ENCODE assay signal across 25 cellular contexts in genomic region chr1:94194079-94194478, GRCh38. TPM values are rescaled to one million over a fixed set of nuclear protein-coding genes. Genes with fewer than 3 reads are reported as not detected.
DNase-seq lines count a peak whose midpoint lies in the region; ATAC-seq, FAIRE-seq and TF ChIP-seq lines count a peak whose summit lies in the region.
"Had no signal": no experiment of that assay in that cellular context is flagged by ENCODE, and none has a peak within 500 bp of the region (broad histone marks: within the 10 kb centered on the region; RNA-seq: fewer than 3 reads in every experiment).

No MANE protein-coding gene starts in this region.

- in situ Hi-C loops in GM12878 (cut with MboI): no loop called here

- no peak for TF ChIP-seq CTCF in left ventricle myocardium inferior (IDR thresholded peaks at IDR 0.05; ENCODE audit: borderline replicate concordance)
- no peak for TF ChIP-seq CTCF in GM12878 (IDR thresholded peaks at IDR 0.05 in 2 of 3, conservative IDR thresholded peaks at IDR 0.05 in 1 of 3; ENCODE audit: control insufficient read depth in 2 of 3, extremely low read depth in 1 of 3, insufficient read depth in 1 of 3, low read depth in 3 of 3, low read length in 3 of 3)
- TF ChIP-seq CTCF in osteocyte (IDR thresholded peaks at IDR 0.05): no peak
- no peak for TF ChIP-seq CTCF in type B pancreatic cell (conservative IDR thresholded peaks at IDR 0.05)

- BruUV-seq in GM12878 (replicated peaks; lab: Mats Ljungman, UMichigan): no TSS peak

- RAD21 ChIA-PET in GM12878 (lab: Charles Lee; ENCODE audit: unreplicated experiment): no interaction called here

- H3K36me3 Mint-ChIP-seq in osteocyte (ENCODE audit: unreplicated experiment) (peaks cover 68% of the 10 kb centered on the region), type B pancreatic cell (peaks cover 34% of the 10 kb centered on the region)
- H3K36me3 Mint-ChIP-seq: CD14-positive monocyte; CD8-positive, alpha-beta memory T cell had no signal

- H3K4me3 Mint-ChIP-seq in osteocyte (ENCODE audit: unreplicated experiment): no peak overlapping the region
- no peak overlapping the region for H3K4me3 Mint-ChIP-seq in type B pancreatic cell
- H3K4me3 Mint-ChIP-seq: CD4-positive, alpha-beta T cell; CD8-positive, alpha-beta memory T cell; GM23338; H9; HFFc6 had no signal

- H3K36me3 ChIP-seq in left ventricle myocardium inferior (peaks cover 26% of the 10 kb centered on the region), GM12878 (ENCODE audit: control insufficient read depth in 2 of 2, insufficient read depth in 2 of 2, low read length in 1 of 2) (no peaks in the 10 kb centered on the region)
- H3K36me3 ChIP-seq: BE2C; BLaER1 treated with 17β-estradiol and CSF1 and Interleukin-3, amounts not matched to agents 10 nM and 100 nM had no signal

- no peak overlapping the region for H3K9ac ChIP-seq in GM12878 (ENCODE audit: control insufficient read depth, insufficient read depth, low read length)
- H3K9ac ChIP-seq: BLaER1 treated with 17β-estradiol and CSF1 and Interleukin-3, amounts not matched to agents 10 nM and 100 nM had no signal

- FAIRE-seq in GM12878 (lab: Jason Lieb, UNC): no peak
- FAIRE-seq: A204.1, D721Med, GM12892 had no signal

- no peaks in the 10 kb centered on the region for H4K20me1 ChIP-seq in GM12878 (ENCODE audit: control insufficient read depth, insufficient read depth)
- H4K20me1 ChIP-seq: BLaER1 treated with 17β-estradiol and CSF1 and Interleukin-3, amounts not matched to agents 10 nM and 100 nM had no signal

- peak overlapping the region; percentile 50 for H3K27ac Mint-ChIP-seq in osteocyte (ENCODE audit: unreplicated experiment)
- peak overlapping the region; percentile 36 for H3K27ac Mint-ChIP-seq in type B pancreatic cell
- H3K27ac Mint-ChIP-seq: CD14-positive monocyte; CD4-positive, alpha-beta T cell; CD8-positive, alpha-beta memory T cell; GM23338; H9 had no signal

- no peak for DNase-seq in left ventricle myocardium inferior
- DNase-seq in Right ventricle myocardium superior: no peak
- DNase-seq in GM12878 (ENCODE audit: low read depth, low spot score): no peak
- no peak for DNase-seq in osteocyte (ENCODE audit: extremely low spot score, unreplicated experiment)
- no peak for DNase-seq in type B pancreatic cell (ENCODE audit: extremely low spot score, unreplicated experiment)
- DNase-seq in anterior cingulate cortex (lab: John Stamatoyannopoulos, UW): no peak
- DNase-seq in SHP77 treated with DMSO at 0.1 percent for 48 hours (lab: John Stamatoyannopoulos, UW): no peak
- DNase-seq: AML-193; BE2C; CD4-positive, alpha-beta T cell; CD8-positive, alpha-beta memory T cell; DMS 273 treated with DMSO at 0.1 percent for 48 hours; DMS79; EL; GDM1; H9; HFFc6 had no signal

- H3K9me3 Mint-ChIP-seq in osteocyte (ENCODE audit: unreplicated experiment) (no peaks in the 10 kb centered on the region), type B pancreatic cell (no peaks in the 10 kb centered on the region)
- H3K9me3 Mint-ChIP-seq: CD4-positive, alpha-beta T cell; CD8-positive, alpha-beta memory T cell; GM23338; H9; HFFc6 had no signal

- H3K9me3 ChIP-seq in left ventricle myocardium inferior (replicated peaks): no peaks in the 10 kb centered on the region
- H3K9me3 ChIP-seq in GM12878 (replicated peaks; ENCODE audit: control insufficient read depth, insufficient read depth, low read length): no peaks in the 10 kb centered on the region
- H3K9me3 ChIP-seq: BE2C; BLaER1 treated with 17β-estradiol and CSF1 and Interleukin-3, amounts not matched to agents 10 nM and 100 nM had no signal

- POLR2A ChIA-PET in GM12878 (lab: Charles Lee): no interaction called here

- no peak overlapping the region for H2AFZ ChIP-seq in GM12878 (ENCODE audit: control insufficient read depth, low read depth, low read length)
- H2AFZ ChIP-seq: GM23338 had no signal

- no peaks in the 10 kb centered on the region for H3K27me3 Mint-ChIP-seq in osteocyte (ENCODE audit: unreplicated experiment)
- H3K27me3 Mint-ChIP-seq in type B pancreatic cell: no peaks in the 10 kb centered on the region

- ATAC-seq in Right ventricle myocardium superior (ENCODE audit: poor library complexity) (no peak), GM12878 (no peak), GM21723 (IDR thresholded peaks at IDR 0.05; ENCODE audit: unreplicated experiment) (no peak)
- ATAC-seq: GM23338 had no signal

- no peak for TF ChIP-seq EP300 in GM12878 (IDR thresholded peaks at IDR 0.05; ENCODE audit: borderline replicate concordance in 1 of 2, control insufficient read depth in 1 of 2, low read depth in 2 of 2, low read length in 2 of 2)

- H3K79me2 ChIP-seq in GM12878 (ENCODE audit: control insufficient read depth, insufficient read depth, low read length): no peaks in the 10 kb centered on the region

- no peak overlapping the region for H3K4me2 ChIP-seq in GM12878 (ENCODE audit: control insufficient read depth, insufficient read depth)
- H3K4me2 ChIP-seq: BLaER1 treated with 17β-estradiol and CSF1 and Interleukin-3, amounts not matched to agents 10 nM and 100 nM; GM23338 had no signal

- H3K4me1 ChIP-seq in left ventricle myocardium inferior (peaks cover 86% of the 10 kb centered on the region), GM12878 (ENCODE audit: control insufficient read depth, insufficient read depth, low read length) (no peaks in the 10 kb centered on the region)
- H3K4me1 ChIP-seq: BE2C; BLaER1 treated with 17β-estradiol and CSF1 and Interleukin-3, amounts not matched to agents 10 nM and 100 nM had no signal

- H3K27ac ChIP-seq in left ventricle myocardium inferior (replicated peaks) (peak overlapping the region; percentile 43), GM12878 (ENCODE audit: control insufficient read depth, insufficient read depth) (no peak overlapping the region)
- H3K27ac ChIP-seq: 22Rv1; BLaER1 treated with 17β-estradiol and CSF1 and Interleukin-3, amounts not matched to agents 10 nM and 100 nM had no signal

- SMC1A ChIA-PET in GM12878 (lab: Charles Lee; ENCODE audit: uncharacterized antibody, unreplicated experiment): no interaction called here

- H3K27me3 ChIP-seq in left ventricle myocardium inferior (ENCODE audit: low read depth) (no peaks in the 10 kb centered on the region), GM12878 (replicated peaks in 1 of 2; ENCODE audit: control insufficient read depth in 2 of 2, insufficient read depth in 2 of 2, low read length in 1 of 2) (no peaks in the 10 kb centered on the region)
- H3K27me3 ChIP-seq: BE2C; BLaER1 treated with 17β-estradiol and CSF1 and Interleukin-3, amounts not matched to agents 10 nM and 100 nM had no signal

- peaks cover 61% of the 10 kb centered on the region for H3K4me1 Mint-ChIP-seq in osteocyte (ENCODE audit: unreplicated experiment)
- H3K4me1 Mint-ChIP-seq in type B pancreatic cell (ENCODE audit: unreplicated experiment): peaks cover 6% of the 10 kb centered on the region
- H3K4me1 Mint-ChIP-seq: CD14-positive monocyte; CD8-positive, alpha-beta memory T cell had no signal

- 0% methylated on average over 1 of the region's 1 CpG for WGBS in GM12878 (ENCODE audit: insufficient coverage, insufficient replicate concordance, low lambda C conversion rate, missing lambda C conversion rate)

- no peak for TF ChIP-seq POLR2A in GM12878 (IDR thresholded peaks at IDR 0.05; ENCODE audit: low read depth, low read length)

- intact Hi-C loops in left ventricle myocardium inferior (cut with micrococcal nuclease) (no loop called here), Right ventricle myocardium superior (cut with DNase I) (no loop called here), GM12878 (cut with micrococcal nuclease; ENCODE audit: unreplicated experiment) (no loop called here)

- no peak for TF ChIP-seq RAD21 in GM12878 (IDR thresholded peaks at IDR 0.05; ENCODE audit: insufficient read depth, low read depth, low read length)

- CTCF ChIA-PET in GM12878 (lab: Yijun Ruan, JAX): no interaction called here

- H3K4me3 ChIP-seq in left ventricle myocardium inferior: no peak overlapping the region
- no peak overlapping the region for H3K4me3 ChIP-seq in GM12878
- H3K4me3 ChIP-seq: BLaER1 treated with 17β-estradiol and CSF1 and Interleukin-3, amounts not matched to agents 10 nM and 100 nM; GM23338 had no signal

TF ChIP-seq in GM12878, 131 proteins besides CTCF, POLR2A, EP300 and RAD21 (continues in another document):
- TF ChIP-seq KDM1A (IDR thresholded peaks at IDR 0.05; ENCODE audit: borderline replicate concordance): no peak
- TF ChIP-seq MEF2A (IDR thresholded peaks at IDR 0.05; ENCODE audit: insufficient read depth, low read depth, low read length): peak; percentile 70; the same call in 1 of the 2 replicates
- TF ChIP-seq TCF7 (IDR thresholded peaks at IDR 0.05; ENCODE audit: borderline replicate concordance): peak; percentile 54; the same call in 1 of the 2 replicates

RNA-seq across cellular contexts. Expression of gene ARHGAP29, which starts 43.3 kb away (rescaled TPM):
- 26.5 TPM for total RNA-seq in left ventricle myocardium inferior
- 27.5 TPM for total RNA-seq in Right ventricle myocardium superior
- not detected in 2 replicates for total RNA-seq in GM12878 (2013; cell fraction: nucleolus; rRNA removed)
- under 0.01 TPM in 2 replicates for total RNA-seq in GM12878 (2014; rRNA removed)
- total RNA-seq in GM12878 (2014; rRNA removed; fragmentation: Illumina TruSeq; extraction: Trizol): 0.05 TPM in 1 of 2 replicates, not detected in the other
- 0.18 and 0.24 TPM in 2 replicates for total RNA-seq in GM12878 (2021)
- 0.04 TPM for polyA plus RNA-seq in GM12878 (2011; ENCODE audit: low read depth)
- not detected in 2 replicates for polyA plus RNA-seq in GM12878 (2011; rRNA removed)
- polyA plus RNA-seq in GM12878 (2011; cell fraction: cytosol; rRNA removed): not detected in 2 replicates
- not detected in 2 replicates for polyA plus RNA-seq in GM12878 (2011; cell fraction: nucleus; rRNA removed)
- polyA plus RNA-seq in GM12878 (2012): 0.08 TPM in 1 of 2 replicates, not detected in the other
- 0.06 TPM in 2 replicates for polyA plus RNA-seq in GM12878 (2014; fragmentation: Illumina TruSeq; extraction: Trizol)
- under 1 TPM in 1 of 2 experiments, not detected in 1; 0.02 TPM for polyA plus RNA-seq in GM12878 (2014; fragmentation: Nextera tagmentation; extraction: Ambion mirVana)
- 0.03 TPM in 1 of 2 replicates, not detected in the other for polyA plus RNA-seq in GM12878 (2014; rRNA removed)
- under 1 TPM; 0.14 to 0.43 TPM for polyA plus RNA-seq in GM12878 (2016; fragmentation: Nextera tagmentation; extraction: Ambion mirVana)
- polyA minus RNA-seq in GM12878 (2011; rRNA and poly(A)+ RNA removed): not detected in 2 replicates
- not detected in 2 replicates for polyA minus RNA-seq in GM12878 (2011; cell fraction: cytosol; rRNA and poly(A)+ RNA removed)
- polyA minus RNA-seq in GM12878 (2011; cell fraction: nucleus; rRNA and poly(A)+ RNA removed): under 0.01 TPM in 1 of 2 replicates, not detected in the other
- 180 and 187 TPM in 2 replicates for total RNA-seq in osteocyte
- total RNA-seq in type B pancreatic cell (ENCODE audit: low replicate concordance): 42.7 and 213 TPM in 2 replicates
- total RNA-seq: CD4-positive, alpha-beta T cell; CD8-positive, alpha-beta memory T cell had no signal
- polyA plus RNA-seq: CD8-positive, alpha-beta memory T cell had no signal

Comparison
In these comparisons a context has a peak if more than half of its experiments do, and no peak if none do; other contexts are left out.
1. RNA of gene ARHGAP29, which starts 43.3 kb away (total RNA-seq): 180 to 187 TPM in osteocyte, 42.7 to 213 TPM in type B pancreatic cell, 27.5 TPM in Right ventricle myocardium superior (single experiment) and 26.5 TPM in left ventricle myocardium inferior (single experiment); under 0.01 to 0.24 TPM in GM12878; every median in the first group is over 10 times any median in the second.